In genomic region chr6:121334299-121335104, GRCh38 we compare ENCODE assay signal across 1 cellular context.
TF ChIP-seq lines count a peak whose summit lies in the region.

TSS of gene TBC1D32 (minus strand) at chr6:121334480. CDS start at chr6:121334430, 50 bp downstream.

TF ChIP-seq in K562, 482 proteins besides CTCF, POLR2A, EP300 and RAD21 (continued from another document and continues in another):
- no peak for TF ChIP-seq FOXO4 (CRISPR knock-in tag; IDR thresholded peaks at IDR 0.05)
- TF ChIP-seq ZBTB9 (CRISPR knock-in tag; IDR thresholded peaks at IDR 0.05): peak; percentile 79; the same call in 1 of the 2 replicates
- TF ChIP-seq HDGF (IDR thresholded peaks at IDR 0.05): no peak
- TF ChIP-seq ZNF77 (CRISPR knock-in tag; IDR thresholded peaks at IDR 0.05): no peak
- no peak for TF ChIP-seq HDAC3 (IDR thresholded peaks at IDR 0.05; ENCODE audit: borderline replicate concordance, partially characterized antibody)
- no peak for TF ChIP-seq ATF2 (CRISPR knock-in tag; IDR thresholded peaks at IDR 0.05)
- no peak for TF ChIP-seq HMG20A (CRISPR knock-in tag; conservative IDR thresholded peaks at IDR 0.05)
- TF ChIP-seq CTBP1 (IDR thresholded peaks at IDR 0.05; ENCODE audit: borderline replicate concordance): peak; percentile 87
- no peak for TF ChIP-seq ZNF3 (CRISPR knock-in tag; IDR thresholded peaks at IDR 0.05)
- no peak for TF ChIP-seq POLR2AphosphoS2 (IDR thresholded peaks at IDR 0.05; ENCODE audit: low read length)
- TF ChIP-seq HES1 (IDR thresholded peaks at IDR 0.05; ENCODE audit: low read depth): no peak; the same call in 1 of the 2 replicates
- TF ChIP-seq ZNF785 (CRISPR knock-in tag; IDR thresholded peaks at IDR 0.05): no peak
- no peak for TF ChIP-seq HNRNPL (IDR thresholded peaks at IDR 0.05; ENCODE audit: low read depth, low read length)
- TF ChIP-seq CBFA2T2 (conservative IDR thresholded peaks at IDR 0.05): no peak
- TF ChIP-seq FOXK1 (CRISPR knock-in tag; IDR thresholded peaks at IDR 0.05; ENCODE audit: borderline replicate concordance): no peak
- no peak for TF ChIP-seq CHAMP1 (IDR thresholded peaks at IDR 0.05)
- TF ChIP-seq NFXL1 (CRISPR knock-in tag; IDR thresholded peaks at IDR 0.05): no peak
- no peak for TF ChIP-seq ZNF780A (CRISPR knock-in tag; IDR thresholded peaks at IDR 0.05)
- no peak for TF ChIP-seq HMBOX1 (IDR thresholded peaks at IDR 0.05)
- no peak for TF ChIP-seq SMC3 (conservative IDR thresholded peaks at IDR 0.05; ENCODE audit: insufficient read depth, low read depth, low read length)
- TF ChIP-seq SMAD1 (IDR thresholded peaks at IDR 0.05; ENCODE audit: low read depth, low read length, partially characterized antibody): no peak
- no peak for TF ChIP-seq KLF16 (IDR thresholded peaks at IDR 0.05)
- TF ChIP-seq E2F4 (CRISPR knock-in tag; IDR thresholded peaks at IDR 0.05; ENCODE audit: low read depth): no peak
- no peak for TF ChIP-seq ZNF121 (CRISPR knock-in tag; conservative IDR thresholded peaks at IDR 0.05)
- TF ChIP-seq CREBBP (IDR thresholded peaks at IDR 0.05; ENCODE audit: low read depth, low read length): no peak
- TF ChIP-seq UBTF (IDR thresholded peaks at IDR 0.05; ENCODE audit: borderline replicate concordance in 1 of 2, low read depth in 2 of 2, low read length in 2 of 2): no peak
- no peak for TF ChIP-seq TEAD4 (IDR thresholded peaks at IDR 0.05; ENCODE audit: low read length)
- TF ChIP-seq TEAD4 (CRISPR knock-in tag; IDR thresholded peaks at IDR 0.05; ENCODE audit: borderline replicate concordance): no peak
- no peak for TF ChIP-seq ZNF282 (CRISPR knock-in tag; IDR thresholded peaks at IDR 0.05)
- TF ChIP-seq RBM14 (IDR thresholded peaks at IDR 0.05; ENCODE audit: borderline replicate concordance, insufficient read depth, low read depth, low read length): no peak
- TF ChIP-seq NBN (IDR thresholded peaks at IDR 0.05; ENCODE audit: low read depth): peak; percentile 75
- no peak for TF ChIP-seq ARID2 (IDR thresholded peaks at IDR 0.05)
- no peak for TF ChIP-seq TSHZ1 (CRISPR knock-in tag; IDR thresholded peaks at IDR 0.05)
- TF ChIP-seq ELF4 (CRISPR knock-in tag; IDR thresholded peaks at IDR 0.05): no peak
- TF ChIP-seq ETV5 (CRISPR knock-in tag; IDR thresholded peaks at IDR 0.05; ENCODE audit: low read depth): no peak
- peak; percentile 88 for TF ChIP-seq ATF3 (IDR thresholded peaks at IDR 0.05)
- TF ChIP-seq ATF3 (CRISPR knock-in tag; conservative IDR thresholded peaks at IDR 0.05): peak; percentile 72
- no peak for TF ChIP-seq REST (CRISPR knock-in tag; IDR thresholded peaks at IDR 0.05; ENCODE audit: low read depth)
- TF ChIP-seq NFE2 (IDR thresholded peaks at IDR 0.05; ENCODE audit: low read depth): no peak; the same call in 1 of the 2 replicates
- TF ChIP-seq ZBTB43 (CRISPR knock-in tag; IDR thresholded peaks at IDR 0.05): no peak
